Comparison of ENCODE assay signal across 16 cellular contexts in genomic region chr1:30934613-30935012, GRCh38. TPM values are rescaled to one million over a fixed set of nuclear protein-coding genes. Genes with fewer than 3 reads are reported as not detected.
DNase-seq lines count a peak whose midpoint lies in the region; ATAC-seq, FAIRE-seq and TF ChIP-seq lines count a peak whose summit lies in the region.
"Had no signal": no experiment of that assay in that cellular context is flagged by ENCODE, and none has a peak within 500 bp of the region (broad histone marks: within the 10 kb centered on the region; RNA-seq: fewer than 3 reads in every experiment).

No MANE protein-coding gene starts in this region.

- H3K9me3 ChIP-seq in BE2C, result no peaks in the 10 kb centered on the region
- H3K9me3 ChIP-seq: upper lobe of left lung had no signal

- no peak overlapping the region for H3K4me3 ChIP-seq in GM23338
- no peak overlapping the region for H3K4me3 ChIP-seq in BE2C (ENCODE audit: low read depth, low read length)
- H3K4me3 ChIP-seq: SK-N-MC, skin epidermis, upper lobe of left lung had no signal

- peaks cover 4% of the 10 kb centered on the region; the same call in 1 of the 2 replicates for H3K4me1 ChIP-seq in GM23338 (ENCODE audit: insufficient read depth)
- no peaks in the 10 kb centered on the region for H3K4me1 ChIP-seq in BE2C
- H3K4me1 ChIP-seq: upper lobe of left lung had no signal

- 0 out of 2 replicates have a peak, but pooled peaks cover 9% of the 10 kb centered on the region for H3K79me2 ChIP-seq in GM23338 (replicated peaks; ENCODE audit: insufficient read depth)

- DNase-seq in GM23338 (ENCODE audit: low spot score) (no peak), NCI-H1105 treated with DMSO at 0.1 percent for 48 hours (lab: John Stamatoyannopoulos, UW) (peak; percentile 69), neural crest cell (ENCODE audit: low read depth, low spot score) (no peak), H54 (ENCODE audit: insufficient read length, low spot score) (no peak), BE2C (no peak), NCI-H82 treated with DMSO at 0.1 percent for 48 hours (lab: John Stamatoyannopoulos, UW; ENCODE audit: unreplicated experiment) (no peak)
- no peak for DNase-seq in central memory CD8-positive, alpha-beta T cell (ENCODE audit: low spot score in 2 of 2)
- DNase-seq: activated CD4-positive, alpha-beta T cell treated with anti-CD3 and anti-CD28 coated beads for 48 hours; Karpas-422; NCI-H1930; NK-92 treated with Interleukin-12 subunit alpha and Interleukin-12 subunit beta, amount 100 ng/mL, for 24 hours; upper lobe of left lung had no signal

- peaks cover 30% of the 10 kb centered on the region for H3F3A ChIP-seq in GM23338 (replicated peaks; ENCODE audit: low read depth)

- no peaks in the 10 kb centered on the region for H3K9me3 Mint-ChIP-seq in GM23338
- no peaks in the 10 kb centered on the region for H3K9me3 Mint-ChIP-seq in central memory CD8-positive, alpha-beta T cell
- no peaks in the 10 kb centered on the region for H3K9me3 Mint-ChIP-seq in neural crest cell
- H3K9me3 Mint-ChIP-seq: activated naive CD4-positive, alpha-beta T cell treated with anti-CD3 and anti-CD28 coated beads, Interleukin-2, amount 50 U/mL, for 24 hours had no signal

- no peak overlapping the region for H3K4me2 ChIP-seq in GM23338

- H3K27me3 ChIP-seq in GM23338 (ENCODE audit: insufficient read depth) (no peaks in the 10 kb centered on the region), BE2C (no peaks in the 10 kb centered on the region)
- H3K27me3 ChIP-seq: upper lobe of left lung had no signal

- no peak overlapping the region for H3K4me3 Mint-ChIP-seq in GM23338
- H3K4me3 Mint-ChIP-seq in central memory CD8-positive, alpha-beta T cell, result no peak overlapping the region
- H3K4me3 Mint-ChIP-seq in neural crest cell, result peak overlapping the region; percentile 16
- H3K4me3 Mint-ChIP-seq: activated naive CD4-positive, alpha-beta T cell treated with anti-CD3 and anti-CD28 coated beads, Interleukin-2, amount 50 U/mL, for 24 hours had no signal

- no peak for ATAC-seq in GM23338
- no peak for ATAC-seq in central memory CD8-positive, alpha-beta T cell (replicated peaks; ENCODE audit: extremely low read depth, poor library complexity, severe bottlenecking)
- no peak for ATAC-seq in activated CD4-positive, CD25-positive, alpha-beta regulatory T cell treated with anti-CD3 and anti-CD28 coated beads, Interleukin-2, amount 50 U/mL, for 24 hours

- no peak for FAIRE-seq in H54 (lab: Jason Lieb, UNC)

- peaks cover 27% of the 10 kb centered on the region for H4K20me1 ChIP-seq in GM23338 (replicated peaks; ENCODE audit: insufficient read depth)

- TF ChIP-seq CTCF in GM23338 (conservative IDR thresholded peaks at IDR 0.05; ENCODE audit: low read depth in 2 of 2) (no peak), neural crest cell (conservative IDR thresholded peaks at IDR 0.05) (no peak), BE2C (IDR thresholded peaks at IDR 0.05; ENCODE audit: low read depth, low read length) (no peak)

- no peak for TF ChIP-seq POLR2A in H54 (IDR thresholded peaks at IDR 0.05; ENCODE audit: low read depth, low read length)

- H3K4me1 Mint-ChIP-seq in GM23338 (peaks cover 2% of the 10 kb centered on the region; the same call in 1 of the 3 replicates), neural crest cell (peaks cover 29% of the 10 kb centered on the region)
- peaks cover 9% of the 10 kb centered on the region for H3K4me1 Mint-ChIP-seq in central memory CD8-positive, alpha-beta T cell
- H3K4me1 Mint-ChIP-seq: activated naive CD4-positive, alpha-beta T cell treated with anti-CD3 and anti-CD28 coated beads, Interleukin-2, amount 50 U/mL, for 24 hours had no signal

- H3K27ac Mint-ChIP-seq in GM23338, result peak overlapping the region; percentile 70
- H3K27ac Mint-ChIP-seq in central memory CD8-positive, alpha-beta T cell (ENCODE audit: low read depth), result peak overlapping the region; percentile 13
- no peak overlapping the region for H3K27ac Mint-ChIP-seq in neural crest cell (ENCODE audit: unreplicated experiment)

- no peaks in the 10 kb centered on the region for H3K9me2 ChIP-seq in GM23338 (ENCODE audit: insufficient read depth)

- peak overlapping the region; percentile 67 for H3K27ac ChIP-seq in GM23338 (ENCODE audit: low read depth)
- H3K27ac ChIP-seq: SK-N-MC, upper lobe of left lung had no signal

- H3K27me3 Mint-ChIP-seq in GM23338 (ENCODE audit: insufficient read depth, low read depth, poor library complexity) (peaks cover 12% of the 10 kb centered on the region), neural crest cell (ENCODE audit: low read depth) (no peaks in the 10 kb centered on the region)
- H3K27me3 Mint-ChIP-seq in central memory CD8-positive, alpha-beta T cell, result no peaks in the 10 kb centered on the region
- H3K27me3 Mint-ChIP-seq: activated naive CD4-positive, alpha-beta T cell treated with anti-CD3 and anti-CD28 coated beads, Interleukin-2, amount 50 U/mL, for 24 hours had no signal

- no peak overlapping the region for H2AFZ ChIP-seq in GM23338

- H3K36me3 ChIP-seq in GM23338 (ENCODE audit: insufficient read depth) (peaks cover 24% of the 10 kb centered on the region), BE2C (peaks cover 36% of the 10 kb centered on the region)

- peaks cover 66% of the 10 kb centered on the region for H3K36me3 Mint-ChIP-seq in GM23338 (ENCODE audit: low read depth)
- H3K36me3 Mint-ChIP-seq in central memory CD8-positive, alpha-beta T cell (ENCODE audit: insufficient read depth), result peaks cover 56% of the 10 kb centered on the region
- peaks cover 28% of the 10 kb centered on the region for H3K36me3 Mint-ChIP-seq in neural crest cell (ENCODE audit: low read depth)

TF ChIP-seq in GM23338, 12 proteins besides CTCF, POLR2A, EP300 and RAD21 (continues in another document):
- no peak for TF ChIP-seq ZNF462 (CRISPR knock-in tag; IDR thresholded peaks at IDR 0.05)
- TF ChIP-seq ZNF114 (CRISPR knock-in tag; IDR thresholded peaks at IDR 0.05), result no peak
- no peak for TF ChIP-seq NANOG (IDR thresholded peaks at IDR 0.05; ENCODE audit: borderline replicate concordance)
- no peak for TF ChIP-seq JUNB (IDR thresholded peaks at IDR 0.05; ENCODE audit: unreplicated experiment)
- TF ChIP-seq POLR2AphosphoS5 (IDR thresholded peaks at IDR 0.05; ENCODE audit: low read depth), result no peak
- TF ChIP-seq EZH2phosphoT487 (IDR thresholded peaks at IDR 0.05; ENCODE audit: unreplicated experiment), result no peak
- no peak for TF ChIP-seq CREB1 (CRISPR knock-in tag; IDR thresholded peaks at IDR 0.05; ENCODE audit: low read depth)

RNA-seq across cellular contexts. Expression of gene SDC3, which starts 26.1 kb away (rescaled TPM):
- total RNA-seq in GM23338 (2014; rRNA removed; shearing (Covaris generic)), result 22.4 and 29.7 TPM in 2 replicates
- 5.2 and 5.8 TPM in 2 replicates for polyA plus RNA-seq in GM23338 (2016; fragmentation: Nextera tagmentation; extraction: Ambion mirVana)
- total RNA-seq in neural crest cell, result 116 and 129 TPM in 2 replicates
- 2.9 TPM for polyA plus RNA-seq in BE2C (2012; ENCODE audit: insufficient read depth, insufficient read length, low read depth)
